ENCODE assay signal across 21 cellular contexts in the genomic region with DNA sequence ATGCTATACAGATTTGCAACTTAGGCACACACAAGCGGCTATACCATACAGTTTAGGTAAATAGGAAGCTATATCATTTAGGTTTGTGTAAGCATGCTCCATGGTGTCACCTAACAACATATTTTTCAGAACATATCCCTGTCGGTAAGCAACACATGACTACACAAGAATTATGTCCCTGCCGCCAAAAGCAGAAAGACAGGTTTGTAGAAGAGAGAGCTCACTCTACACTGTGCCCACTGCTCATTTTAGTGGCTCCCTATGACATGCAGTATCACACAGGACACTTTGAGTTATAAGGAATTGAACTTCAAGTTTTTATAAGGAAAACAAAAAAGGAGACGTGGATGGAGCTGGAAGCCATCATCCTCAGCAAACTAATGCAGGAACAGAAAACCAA.
DNase-seq lines count a peak whose midpoint lies in the region; ATAC-seq and TF ChIP-seq lines count a peak whose summit lies in the region.
"Had no signal": no experiment of that assay in that cellular context is flagged by ENCODE, and none has a peak within 500 bp of the region (broad histone marks: within the 10 kb centered on the region; RNA-seq: fewer than 3 reads in every experiment).

No MANE protein-coding gene starts in this region.

- peak; percentile 30 for DNase-seq in NCI-H748 (lab: John Stamatoyannopoulos, UW; ENCODE audit: unreplicated experiment)
- DNase-seq in NCI-H748 treated with DMSO at 0.1 percent for 48 hours (lab: John Stamatoyannopoulos, UW): no peak
- peak; percentile 61 for DNase-seq in NCI-H526 treated with DMSO at 0.1 percent for 48 hours (lab: John Stamatoyannopoulos, UW)
- DNase-seq in kidney tubule cell (ENCODE audit: low spot score): peak; percentile 11
- DNase-seq in thyroid gland: peak; percentile 55 to 62
- DNase-seq in NK-92 treated with Interleukin-12 subunit alpha and Interleukin-12 subunit beta, amount 100 ng/mL, for 24 hours (lab: John Stamatoyannopoulos, UW): no peak
- no peak for DNase-seq in activated T-cell treated with anti-CD3 and anti-CD28 coated beads, Interleukin-2, amount 50 U/mL, for 72 hours
- DNase-seq: CD4-positive, CD25-positive, alpha-beta regulatory T cell; KBM-7; MG63; NCI-H1694 treated with DMSO at 0.1 percent for 48 hours; NCI-H2081; NCI-H2171; NCI-H226; NCI-H524; Peyer's patch; SHP77 treated with DMSO at 0.1 percent for 48 hours; SK-N-SH; SW 1271 had no signal

- H3K27ac ChIP-seq in thyroid gland: peak overlapping the region; percentile 23 to 76 (median 76)
- H3K27ac ChIP-seq: BLaER1, Peyer's patch had no signal

- H3K27me3 Mint-ChIP-seq in activated T-cell treated with anti-CD3 and anti-CD28 coated beads, Interleukin-2, amount 50 U/mL, for 72 hours (ENCODE audit: low read depth): no peaks in the 10 kb centered on the region
- H3K27me3 Mint-ChIP-seq: CD4-positive, CD25-positive, alpha-beta regulatory T cell had no signal

- H3K4me1 Mint-ChIP-seq in activated T-cell treated with anti-CD3 and anti-CD28 coated beads, Interleukin-2, amount 50 U/mL, for 72 hours (ENCODE audit: low read depth): no peaks in the 10 kb centered on the region
- H3K4me1 Mint-ChIP-seq: CD4-positive, CD25-positive, alpha-beta regulatory T cell had no signal

- 35% methylated on average over 4 of the region's 4 CpGs for WGBS in thyroid gland, 2 donors

- no peak for TF ChIP-seq POLR2A in thyroid gland (IDR thresholded peaks at IDR 0.05)

- H3K4me1 ChIP-seq in thyroid gland: peaks cover 9 to 10% of the 10 kb centered on the region in 2 donors
- H3K4me1 ChIP-seq: BLaER1, Peyer's patch had no signal

- no peak overlapping the region for H3K4me3 Mint-ChIP-seq in activated T-cell treated with anti-CD3 and anti-CD28 coated beads, Interleukin-2, amount 50 U/mL, for 72 hours
- H3K4me3 Mint-ChIP-seq: CD4-positive, CD25-positive, alpha-beta regulatory T cell had no signal

- no peak for TF ChIP-seq CTCF in thyroid gland (IDR thresholded peaks at IDR 0.05)

- no peak overlapping the region for H3K4me3 ChIP-seq in thyroid gland (replicated peaks in 1 of 3)
- H3K4me3 ChIP-seq: BLaER1, MG63, Peyer's patch had no signal

- H3K27ac Mint-ChIP-seq in activated T-cell treated with anti-CD3 and anti-CD28 coated beads, Interleukin-2, amount 50 U/mL, for 72 hours: no peak overlapping the region

- ATAC-seq in activated T-cell treated with anti-CD3 and anti-CD28 coated beads, Interleukin-2, amount 50 U/mL, for 72 hours (replicated peaks in 1 of 2): no peak
- ATAC-seq in HG03354 (IDR thresholded peaks at IDR 0.05; ENCODE audit: poor library complexity, severe bottlenecking, unreplicated experiment): no peak

- intact Hi-C loops in thyroid gland (cut with DNase I): no loop called here

- no peaks in the 10 kb centered on the region for H3K36me3 Mint-ChIP-seq in activated T-cell treated with anti-CD3 and anti-CD28 coated beads, Interleukin-2, amount 50 U/mL, for 72 hours (ENCODE audit: insufficient read depth in 2 of 2)
- H3K36me3 Mint-ChIP-seq: CD4-positive, CD25-positive, alpha-beta regulatory T cell had no signal

- peaks cover 1% of the 10 kb centered on the region in 2 donors for H3K9me3 Mint-ChIP-seq in activated T-cell treated with anti-CD3 and anti-CD28 coated beads, Interleukin-2, amount 50 U/mL, for 72 hours

- H3K27me3 ChIP-seq in thyroid gland: no peaks in the 10 kb centered on the region
- H3K27me3 ChIP-seq: BLaER1, MG63, Peyer's patch had no signal

- no peaks in the 10 kb centered on the region for H3K36me3 ChIP-seq in thyroid gland
- H3K36me3 ChIP-seq: BLaER1, MG63, Peyer's patch had no signal

- no peaks in the 10 kb centered on the region for H3K9me3 ChIP-seq in thyroid gland
- H3K9me3 ChIP-seq: BLaER1, MG63, Peyer's patch had no signal

Comparison
In these comparisons a context has a peak if more than half of its experiments do, and no peak if none do; other contexts are left out.
1. DNase-seq: peak in NCI-H748 (single experiment), NCI-H526 treated with DMSO at 0.1 percent for 48 hours (single experiment), kidney tubule cell (single experiment) and thyroid gland (2 of 2); none in NCI-H748 treated with DMSO at 0.1 percent for 48 hours (single experiment), NK-92 treated with Interleukin-12 subunit alpha and Interleukin-12 subunit beta, amount 100 ng/mL, for 24 hours (single experiment) and activated T-cell treated with anti-CD3 and anti-CD28 coated beads, Interleukin-2, amount 50 U/mL, for 72 hours (0 of 2).